In the genomic region with DNA sequence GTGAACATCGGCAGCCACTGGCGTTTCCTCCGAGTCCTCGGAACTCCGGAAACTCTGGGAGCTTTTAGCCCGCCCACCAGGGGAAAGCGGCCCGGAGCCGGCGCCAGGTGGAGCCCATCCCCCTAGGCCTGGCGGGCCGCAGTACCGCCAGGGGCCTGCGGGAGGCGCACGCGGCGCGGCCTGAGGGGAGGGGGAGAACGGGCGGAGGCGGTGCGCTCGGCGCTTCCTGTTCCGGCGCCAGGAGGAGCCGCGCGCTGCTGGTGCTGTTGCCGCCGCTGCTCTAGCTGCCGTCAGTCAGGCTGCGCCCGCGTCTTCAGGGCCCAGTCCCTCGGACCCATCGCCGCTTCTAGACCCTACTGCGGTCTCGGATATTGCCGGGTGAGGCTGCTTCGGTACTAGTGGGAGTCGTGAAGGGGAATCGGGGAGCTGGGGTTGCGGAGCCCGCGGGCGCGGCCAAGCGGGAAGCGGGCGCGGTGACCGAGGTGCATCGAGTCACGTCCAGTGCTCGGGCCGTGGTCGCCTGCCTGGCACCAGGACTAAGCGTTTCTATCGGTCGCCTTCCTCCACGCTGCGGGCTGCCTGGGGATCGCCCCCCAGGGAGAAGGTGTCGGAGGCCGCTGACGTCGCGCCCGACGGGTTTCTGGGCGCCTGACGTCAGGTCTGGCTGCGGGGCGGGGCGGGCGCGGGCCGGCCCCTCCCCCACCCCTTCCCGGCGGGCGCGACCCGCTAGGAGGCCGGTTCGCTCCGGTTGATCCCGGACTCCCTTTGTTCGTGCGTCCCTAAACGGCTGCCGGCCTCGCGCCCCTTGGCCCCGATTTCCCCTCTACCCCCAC, we compare ENCODE assay signal across 1 cellular context.
TF ChIP-seq lines count a peak whose summit lies in the region.

A gene (plus strand): TSS at position 222 of the 833 bp plus-strand sequence. CDS start 10,037 bp downstream, outside the sequence.

TF ChIP-seq in HepG2, 621 proteins besides CTCF, POLR2A, EP300 and RAD21 (continued from another document and continues in another):
- TF ChIP-seq GLI4 (CRISPR knock-in tag; IDR thresholded peaks at IDR 0.05; ENCODE audit: borderline replicate concordance): no peak
- TF ChIP-seq, protein P1, sequence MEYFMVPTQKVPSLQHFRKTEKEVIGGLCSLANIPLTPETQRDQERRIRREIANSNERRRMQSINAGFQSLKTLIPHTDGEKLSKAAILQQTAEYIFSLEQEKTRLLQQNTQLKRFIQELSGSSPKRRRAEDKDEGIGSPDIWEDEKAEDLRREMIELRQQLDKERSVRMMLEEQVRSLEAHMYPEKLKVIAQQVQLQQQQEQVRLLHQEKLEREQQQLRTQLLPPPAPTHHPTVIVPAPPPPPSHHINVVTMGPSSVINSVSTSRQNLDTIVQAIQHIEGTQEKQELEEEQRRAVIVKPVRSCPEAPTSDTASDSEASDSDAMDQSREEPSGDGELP (IDR thresholded peaks at IDR 0.05; ENCODE audit: borderline replicate concordance, low read depth): peak; percentile 73; the same call in 1 of the 2 replicates
- 0 out of 2 replicates have a peak, but pooled peaks have one; percentile 17 for TF ChIP-seq TEAD2 (CRISPR knock-in tag; IDR thresholded peaks at IDR 0.05)
- no peak for TF ChIP-seq HOXD1 (CRISPR knock-in tag; IDR thresholded peaks at IDR 0.05)
- TF ChIP-seq, protein P2, sequence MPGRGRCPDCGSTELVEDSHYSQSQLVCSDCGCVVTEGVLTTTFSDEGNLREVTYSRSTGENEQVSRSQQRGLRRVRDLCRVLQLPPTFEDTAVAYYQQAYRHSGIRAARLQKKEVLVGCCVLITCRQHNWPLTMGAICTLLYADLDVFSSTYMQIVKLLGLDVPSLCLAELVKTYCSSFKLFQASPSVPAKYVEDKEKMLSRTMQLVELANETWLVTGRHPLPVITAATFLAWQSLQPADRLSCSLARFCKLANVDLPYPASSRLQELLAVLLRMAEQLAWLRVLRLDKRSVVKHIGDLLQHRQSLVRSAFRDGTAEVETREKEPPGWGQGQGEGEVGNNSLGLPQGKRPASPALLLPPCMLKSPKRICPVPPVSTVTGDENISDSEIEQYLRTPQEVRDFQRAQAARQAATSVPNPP (CRISPR knock-in tag; IDR thresholded peaks at IDR 0.05): peak; percentile 84; the same call in 1 of the 2 replicates
- TF ChIP-seq, protein P3, sequence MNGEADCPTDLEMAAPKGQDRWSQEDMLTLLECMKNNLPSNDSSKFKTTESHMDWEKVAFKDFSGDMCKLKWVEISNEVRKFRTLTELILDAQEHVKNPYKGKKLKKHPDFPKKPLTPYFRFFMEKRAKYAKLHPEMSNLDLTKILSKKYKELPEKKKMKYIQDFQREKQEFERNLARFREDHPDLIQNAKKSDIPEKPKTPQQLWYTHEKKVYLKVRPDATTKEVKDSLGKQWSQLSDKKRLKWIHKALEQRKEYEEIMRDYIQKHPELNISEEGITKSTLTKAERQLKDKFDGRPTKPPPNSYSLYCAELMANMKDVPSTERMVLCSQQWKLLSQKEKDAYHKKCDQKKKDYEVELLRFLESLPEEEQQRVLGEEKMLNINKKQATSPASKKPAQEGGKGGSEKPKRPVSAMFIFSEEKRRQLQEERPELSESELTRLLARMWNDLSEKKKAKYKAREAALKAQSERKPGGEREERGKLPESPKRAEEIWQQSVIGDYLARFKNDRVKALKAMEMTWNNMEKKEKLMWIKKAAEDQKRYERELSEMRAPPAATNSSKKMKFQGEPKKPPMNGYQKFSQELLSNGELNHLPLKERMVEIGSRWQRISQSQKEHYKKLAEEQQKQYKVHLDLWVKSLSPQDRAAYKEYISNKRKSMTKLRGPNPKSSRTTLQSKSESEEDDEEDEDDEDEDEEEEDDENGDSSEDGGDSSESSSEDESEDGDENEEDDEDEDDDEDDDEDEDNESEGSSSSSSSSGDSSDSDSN (CRISPR knock-in tag; IDR thresholded peaks at IDR 0.05): peak; percentile 80
- 0 out of 2 replicates have a peak, but pooled peaks have one; percentile 57 for TF ChIP-seq KDM4B (CRISPR knock-in tag; IDR thresholded peaks at IDR 0.05)
- TF ChIP-seq DPF2 (CRISPR knock-in tag; IDR thresholded peaks at IDR 0.05; ENCODE audit: borderline replicate concordance, low read depth): peak; percentile 44; the same call in 1 of the 2 replicates
- peak; percentile 38; the same call in 1 of the 2 replicates for TF ChIP-seq ZNF263 (CRISPR knock-in tag; IDR thresholded peaks at IDR 0.05)
- TF ChIP-seq, protein P4, sequence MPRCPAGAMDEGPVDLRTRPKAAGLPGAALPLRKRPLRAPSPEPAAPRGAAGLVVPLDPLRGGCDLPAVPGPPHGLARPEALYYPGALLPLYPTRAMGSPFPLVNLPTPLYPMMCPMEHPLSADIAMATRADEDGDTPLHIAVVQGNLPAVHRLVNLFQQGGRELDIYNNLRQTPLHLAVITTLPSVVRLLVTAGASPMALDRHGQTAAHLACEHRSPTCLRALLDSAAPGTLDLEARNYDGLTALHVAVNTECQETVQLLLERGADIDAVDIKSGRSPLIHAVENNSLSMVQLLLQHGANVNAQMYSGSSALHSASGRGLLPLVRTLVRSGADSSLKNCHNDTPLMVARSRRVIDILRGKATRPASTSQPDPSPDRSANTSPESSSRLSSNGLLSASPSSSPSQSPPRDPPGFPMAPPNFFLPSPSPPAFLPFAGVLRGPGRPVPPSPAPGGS (CRISPR knock-in tag; IDR thresholded peaks at IDR 0.05): peak; percentile 81
- TF ChIP-seq TBP (CRISPR knock-in tag; IDR thresholded peaks at IDR 0.05): peak; percentile 77; the same call in 1 of the 2 replicates
- TF ChIP-seq, protein P5, sequence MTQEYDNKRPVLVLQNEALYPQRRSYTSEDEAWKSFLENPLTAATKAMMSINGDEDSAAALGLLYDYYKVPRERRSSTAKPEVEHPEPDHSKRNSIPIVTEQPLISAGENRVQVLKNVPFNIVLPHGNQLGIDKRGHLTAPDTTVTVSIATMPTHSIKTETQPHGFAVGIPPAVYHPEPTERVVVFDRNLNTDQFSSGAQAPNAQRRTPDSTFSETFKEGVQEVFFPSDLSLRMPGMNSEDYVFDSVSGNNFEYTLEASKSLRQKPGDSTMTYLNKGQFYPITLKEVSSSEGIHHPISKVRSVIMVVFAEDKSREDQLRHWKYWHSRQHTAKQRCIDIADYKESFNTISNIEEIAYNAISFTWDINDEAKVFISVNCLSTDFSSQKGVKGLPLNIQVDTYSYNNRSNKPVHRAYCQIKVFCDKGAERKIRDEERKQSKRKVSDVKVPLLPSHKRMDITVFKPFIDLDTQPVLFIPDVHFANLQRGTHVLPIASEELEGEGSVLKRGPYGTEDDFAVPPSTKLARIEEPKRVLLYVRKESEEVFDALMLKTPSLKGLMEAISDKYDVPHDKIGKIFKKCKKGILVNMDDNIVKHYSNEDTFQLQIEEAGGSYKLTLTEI (CRISPR knock-in tag; conservative IDR thresholded peaks at IDR 0.05): no peak
- TF ChIP-seq ARNT2 (CRISPR knock-in tag; IDR thresholded peaks at IDR 0.05; ENCODE audit: low read depth): peak; percentile 51; the same call in 1 of the 2 replicates
- TF ChIP-seq, protein P6, sequence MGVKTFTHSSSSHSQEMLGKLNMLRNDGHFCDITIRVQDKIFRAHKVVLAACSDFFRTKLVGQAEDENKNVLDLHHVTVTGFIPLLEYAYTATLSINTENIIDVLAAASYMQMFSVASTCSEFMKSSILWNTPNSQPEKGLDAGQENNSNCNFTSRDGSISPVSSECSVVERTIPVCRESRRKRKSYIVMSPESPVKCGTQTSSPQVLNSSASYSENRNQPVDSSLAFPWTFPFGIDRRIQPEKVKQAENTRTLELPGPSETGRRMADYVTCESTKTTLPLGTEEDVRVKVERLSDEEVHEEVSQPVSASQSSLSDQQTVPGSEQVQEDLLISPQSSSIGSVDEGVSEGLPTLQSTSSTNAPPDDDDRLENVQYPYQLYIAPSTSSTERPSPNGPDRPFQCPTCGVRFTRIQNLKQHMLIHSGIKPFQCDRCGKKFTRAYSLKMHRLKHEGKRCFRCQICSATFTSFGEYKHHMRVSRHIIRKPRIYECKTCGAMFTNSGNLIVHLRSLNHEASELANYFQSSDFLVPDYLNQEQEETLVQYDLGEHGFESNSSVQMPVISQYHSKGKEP (CRISPR knock-in tag; IDR thresholded peaks at IDR 0.05): 0 out of 2 replicates have a peak, but pooled peaks have one; percentile 12
- TF ChIP-seq, protein P7, sequence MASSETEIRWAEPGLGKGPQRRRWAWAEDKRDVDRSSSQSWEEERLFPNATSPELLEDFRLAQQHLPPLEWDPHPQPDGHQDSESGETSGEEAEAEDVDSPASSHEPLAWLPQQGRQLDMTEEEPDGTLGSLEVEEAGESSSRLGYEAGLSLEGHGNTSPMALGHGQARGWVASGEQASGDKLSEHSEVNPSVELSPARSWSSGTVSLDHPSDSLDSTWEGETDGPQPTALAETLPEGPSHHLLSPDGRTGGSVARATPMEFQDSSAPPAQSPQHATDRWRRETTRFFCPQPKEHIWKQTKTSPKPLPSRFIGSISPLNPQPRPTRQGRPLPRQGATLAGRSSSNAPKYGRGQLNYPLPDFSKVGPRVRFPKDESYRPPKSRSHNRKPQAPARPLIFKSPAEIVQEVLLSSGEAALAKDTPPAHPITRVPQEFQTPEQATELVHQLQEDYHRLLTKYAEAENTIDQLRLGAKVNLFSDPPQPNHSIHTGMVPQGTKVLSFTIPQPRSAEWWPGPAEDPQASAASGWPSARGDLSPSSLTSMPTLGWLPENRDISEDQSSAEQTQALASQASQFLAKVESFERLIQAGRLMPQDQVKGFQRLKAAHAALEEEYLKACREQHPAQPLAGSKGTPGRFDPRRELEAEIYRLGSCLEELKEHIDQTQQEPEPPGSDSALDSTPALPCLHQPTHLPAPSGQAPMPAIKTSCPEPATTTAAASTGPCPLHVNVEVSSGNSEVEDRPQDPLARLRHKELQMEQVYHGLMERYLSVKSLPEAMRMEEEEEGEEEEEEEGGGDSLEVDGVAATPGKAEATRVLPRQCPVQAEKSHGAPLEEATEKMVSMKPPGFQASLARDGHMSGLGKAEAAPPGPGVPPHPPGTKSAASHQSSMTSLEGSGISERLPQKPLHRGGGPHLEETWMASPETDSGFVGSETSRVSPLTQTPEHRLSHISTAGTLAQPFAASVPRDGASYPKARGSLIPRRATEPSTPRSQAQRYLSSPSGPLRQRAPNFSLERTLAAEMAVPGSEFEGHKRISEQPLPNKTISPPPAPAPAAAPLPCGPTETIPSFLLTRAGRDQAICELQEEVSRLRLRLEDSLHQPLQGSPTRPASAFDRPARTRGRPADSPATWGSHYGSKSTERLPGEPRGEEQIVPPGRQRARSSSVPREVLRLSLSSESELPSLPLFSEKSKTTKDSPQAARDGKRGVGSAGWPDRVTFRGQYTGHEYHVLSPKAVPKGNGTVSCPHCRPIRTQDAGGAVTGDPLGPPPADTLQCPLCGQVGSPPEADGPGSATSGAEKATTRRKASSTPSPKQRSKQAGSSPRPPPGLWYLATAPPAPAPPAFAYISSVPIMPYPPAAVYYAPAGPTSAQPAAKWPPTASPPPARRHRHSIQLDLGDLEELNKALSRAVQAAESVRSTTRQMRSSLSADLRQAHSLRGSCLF (CRISPR knock-in tag; IDR thresholded peaks at IDR 0.05; ENCODE audit: borderline replicate concordance): no peak
- TF ChIP-seq SIX1 (CRISPR knock-in tag; IDR thresholded peaks at IDR 0.05; ENCODE audit: borderline replicate concordance): no peak
- peak; percentile 70; the same call in 1 of the 2 replicates for TF ChIP-seq YEATS2 (CRISPR knock-in tag; IDR thresholded peaks at IDR 0.05; ENCODE audit: borderline replicate concordance)
- TF ChIP-seq ZNF891 (CRISPR knock-in tag; IDR thresholded peaks at IDR 0.05): no peak
- TF ChIP-seq EHMT2 (IDR thresholded peaks at IDR 0.05; ENCODE audit: borderline replicate concordance, low read depth, low read length): no peak
- TF ChIP-seq ZNF75D (CRISPR knock-in tag; IDR thresholded peaks at IDR 0.05; ENCODE audit: borderline replicate concordance): no peak
- TF ChIP-seq SNAPC2 (CRISPR knock-in tag; IDR thresholded peaks at IDR 0.05): no peak
- TF ChIP-seq MTF2 (CRISPR knock-in tag; IDR thresholded peaks at IDR 0.05; ENCODE audit: borderline replicate concordance): peak; percentile 97; the same call in 1 of the 2 replicates
- no peak for TF ChIP-seq SOX13 (IDR thresholded peaks at IDR 0.05)
- TF ChIP-seq SOX13 (CRISPR knock-in tag; conservative IDR thresholded peaks at IDR 0.05 in 1 of 2, IDR thresholded peaks at IDR 0.05 in 1 of 2): peak in 1 of 2 experiments; percentile 39; a peak in 1 of 4 replicates
- TF ChIP-seq, protein P8, sequence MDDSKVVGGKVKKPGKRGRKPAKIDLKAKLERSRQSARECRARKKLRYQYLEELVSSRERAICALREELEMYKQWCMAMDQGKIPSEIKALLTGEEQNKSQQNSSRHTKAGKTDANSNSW (CRISPR knock-in tag; IDR thresholded peaks at IDR 0.05; ENCODE audit: borderline replicate concordance): peak; percentile 66; the same call in 1 of the 2 replicates
- TF ChIP-seq PRPF4 (IDR thresholded peaks at IDR 0.05; ENCODE audit: low read depth, low read length, poor library complexity, severe bottlenecking): peak; percentile 96
- TF ChIP-seq ERF (CRISPR knock-in tag; IDR thresholded peaks at IDR 0.05): peak; percentile 97
- peak; percentile 56; the same call in 1 of the 2 replicates for TF ChIP-seq HCFC1 (IDR thresholded peaks at IDR 0.05; ENCODE audit: low read depth, low read length)
- TF ChIP-seq, protein P9, sequence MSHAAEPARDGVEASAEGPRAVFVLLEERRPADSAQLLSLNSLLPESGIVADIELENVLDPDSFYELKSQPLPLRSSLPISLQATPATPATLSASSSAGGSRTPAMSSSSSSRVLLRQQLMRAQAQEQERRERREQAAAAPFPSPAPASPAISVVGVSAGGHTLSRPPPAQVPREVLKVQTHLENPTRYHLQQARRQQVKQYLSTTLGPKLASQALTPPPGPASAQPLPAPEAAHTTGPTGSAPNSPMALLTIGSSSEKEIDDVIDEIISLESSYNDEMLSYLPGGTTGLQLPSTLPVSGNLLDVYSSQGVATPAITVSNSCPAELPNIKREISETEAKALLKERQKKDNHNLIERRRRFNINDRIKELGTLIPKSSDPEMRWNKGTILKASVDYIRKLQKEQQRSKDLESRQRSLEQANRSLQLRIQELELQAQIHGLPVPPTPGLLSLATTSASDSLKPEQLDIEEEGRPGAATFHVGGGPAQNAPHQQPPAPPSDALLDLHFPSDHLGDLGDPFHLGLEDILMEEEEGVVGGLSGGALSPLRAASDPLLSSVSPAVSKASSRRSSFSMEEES (CRISPR knock-in tag; IDR thresholded peaks at IDR 0.05): no peak
- 0 out of 2 replicates have a peak, but pooled peaks have one; percentile 50 for TF ChIP-seq ZNF44 (CRISPR knock-in tag; IDR thresholded peaks at IDR 0.05)
- TF ChIP-seq ZNF747 (CRISPR knock-in tag; IDR thresholded peaks at IDR 0.05; ENCODE audit: borderline replicate concordance): peak; percentile 95
- peak; percentile 91; the same call in 1 of the 2 replicates for TF ChIP-seq KDM5B (CRISPR knock-in tag; IDR thresholded peaks at IDR 0.05; ENCODE audit: borderline replicate concordance)
